ENCODE assay signal across 1 cellular context in genomic region chr4:48016141-48017107, GRCh38.
A peak's percentile ranks its signal among the peaks of the same experiment; 100 is the strongest.
TF ChIP-seq lines count a peak whose summit lies in the region.

Gene CNGA1, minus strand, starts transcription at chr4:48016681. Its CDS starts 63,992 bp downstream, at chr4:47952689.
Gene NIPAL1, plus strand, starts transcription at chr4:48016772. Its CDS starts 68 bp downstream, at chr4:48016840.

TF ChIP-seq in neural cell, 6 proteins besides CTCF, POLR2A, EP300 and RAD21 (continued from another document):
- TF ChIP-seq POLR2AphosphoS5 (IDR thresholded peaks at IDR 0.05) (no peak), SMC3 (conservative IDR thresholded peaks at IDR 0.05; ENCODE audit: poor library complexity) (peak; percentile 31)
